ENCODE assay signal across 1 cellular context in genomic region chr22:42519544-42520237, GRCh38.
TF ChIP-seq lines count a peak whose summit lies in the region.

A gene with protein sequence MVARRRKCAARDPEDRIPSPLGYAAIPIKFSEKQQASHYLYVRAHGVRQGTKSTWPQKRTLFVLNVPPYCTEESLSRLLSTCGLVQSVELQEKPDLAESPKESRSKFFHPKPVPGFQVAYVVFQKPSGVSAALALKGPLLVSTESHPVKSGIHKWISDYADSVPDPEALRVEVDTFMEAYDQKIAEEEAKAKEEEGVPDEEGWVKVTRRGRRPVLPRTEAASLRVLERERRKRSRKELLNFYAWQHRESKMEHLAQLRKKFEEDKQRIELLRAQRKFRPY (minus strand): TSS chr22:42519796. CDS start chr22:42519786, 10 bp downstream.

TF ChIP-seq in K562, 482 proteins besides CTCF, POLR2A, EP300 and RAD21 (continued from another document and continues in another):
- TF ChIP-seq ZNF592 (IDR thresholded peaks at IDR 0.05) (0 out of 2 replicates have a peak, but pooled peaks have one; percentile 19), SPI1 (IDR thresholded peaks at IDR 0.05; ENCODE audit: borderline replicate concordance, low read depth, low read length) (peak; percentile 66), ZNF589 (CRISPR knock-in tag; IDR thresholded peaks at IDR 0.05; ENCODE audit: low read depth) (no peak), CXXC5 (CRISPR knock-in tag; IDR thresholded peaks at IDR 0.05) (peak; percentile 38), RBBP5 (IDR thresholded peaks at IDR 0.05; ENCODE audit: borderline replicate concordance, insufficient read depth, low read length, poor library complexity, severe bottlenecking) (peak; percentile 74), ZSCAN32 (CRISPR knock-in tag; IDR thresholded peaks at IDR 0.05) (no peak), MAZ (CRISPR knock-in tag; conservative IDR thresholded peaks at IDR 0.05 in 1 of 2, IDR thresholded peaks at IDR 0.05 in 1 of 2) (peak; percentile 54 to 67; a peak in 3 of 4 replicates), CCAR2 (IDR thresholded peaks at IDR 0.05; ENCODE audit: low read depth, low read length) (no peak), ZNF23 (CRISPR knock-in tag; IDR thresholded peaks at IDR 0.05) (no peak), SP2 (IDR thresholded peaks at IDR 0.05; ENCODE audit: extremely low read depth, low read depth, low read length, poor library complexity, severe bottlenecking) (peak; percentile 41), SIX5 (IDR thresholded peaks at IDR 0.05; ENCODE audit: borderline replicate concordance in 1 of 2, insufficient read depth in 1 of 2, low read depth in 1 of 2, low read length in 2 of 2) (peak; percentile 21 to 29; a peak in 2 of 4 replicates), SIN3B (IDR thresholded peaks at IDR 0.05; ENCODE audit: low read depth) (peak; percentile 90), NFIC (IDR thresholded peaks at IDR 0.05) (no peak), MAFK (IDR thresholded peaks at IDR 0.05; ENCODE audit: low read length) (no peak), MNT (conservative IDR thresholded peaks at IDR 0.05) (peak in 1 of 2 experiments; percentile 66; a peak in 3 of 4 replicates), RBM14 (IDR thresholded peaks at IDR 0.05; ENCODE audit: borderline replicate concordance, insufficient read depth, low read depth, low read length) (no peak), EP400 (IDR thresholded peaks at IDR 0.05) (peak; percentile 51; the same call in 1 of the 2 replicates), NRF1 (conservative IDR thresholded peaks at IDR 0.05 in 1 of 2, IDR thresholded peaks at IDR 0.05 in 1 of 2) (peak; percentile 78 to 80), MXD1 (CRISPR knock-in tag; IDR thresholded peaks at IDR 0.05; ENCODE audit: borderline replicate concordance, poor library complexity, severe bottlenecking) (peak; percentile 29), WHSC1 (IDR thresholded peaks at IDR 0.05; ENCODE audit: low read length) (no peak), E2F6 (IDR thresholded peaks at IDR 0.05; ENCODE audit: borderline replicate concordance in 1 of 2, extremely low read depth in 1 of 2, insufficient read depth in 1 of 2, insufficient read length in 1 of 2, low read depth in 1 of 2, low read length in 1 of 2, poor library complexity in 1 of 2, severe bottlenecking in 1 of 2) (peak in 1 of 2 experiments; percentile 26), ZNF584 (CRISPR knock-in tag; IDR thresholded peaks at IDR 0.05; ENCODE audit: low read depth) (no peak), RCOR1 (IDR thresholded peaks at IDR 0.05; ENCODE audit: borderline replicate concordance in 1 of 2, low read depth in 2 of 2, low read length in 2 of 2) (0 out of 4 replicates have a peak, but pooled peaks of 1 of the 2 experiments have one; percentile 21), ZNF77 (CRISPR knock-in tag; IDR thresholded peaks at IDR 0.05) (no peak), PKNOX1 (IDR thresholded peaks at IDR 0.05) (peak; percentile 56), ZNF586 (CRISPR knock-in tag; conservative IDR thresholded peaks at IDR 0.05) (no peak), PREB (CRISPR knock-in tag; IDR thresholded peaks at IDR 0.05) (no peak), BDP1 (IDR thresholded peaks at IDR 0.05; ENCODE audit: insufficient read depth, insufficient read length) (no peak), PHF20 (IDR thresholded peaks at IDR 0.05; ENCODE audit: partially characterized antibody) (peak; percentile 65), ZBED1 (IDR thresholded peaks at IDR 0.05) (no peak)
- TF ChIP-seq, protein P1, sequence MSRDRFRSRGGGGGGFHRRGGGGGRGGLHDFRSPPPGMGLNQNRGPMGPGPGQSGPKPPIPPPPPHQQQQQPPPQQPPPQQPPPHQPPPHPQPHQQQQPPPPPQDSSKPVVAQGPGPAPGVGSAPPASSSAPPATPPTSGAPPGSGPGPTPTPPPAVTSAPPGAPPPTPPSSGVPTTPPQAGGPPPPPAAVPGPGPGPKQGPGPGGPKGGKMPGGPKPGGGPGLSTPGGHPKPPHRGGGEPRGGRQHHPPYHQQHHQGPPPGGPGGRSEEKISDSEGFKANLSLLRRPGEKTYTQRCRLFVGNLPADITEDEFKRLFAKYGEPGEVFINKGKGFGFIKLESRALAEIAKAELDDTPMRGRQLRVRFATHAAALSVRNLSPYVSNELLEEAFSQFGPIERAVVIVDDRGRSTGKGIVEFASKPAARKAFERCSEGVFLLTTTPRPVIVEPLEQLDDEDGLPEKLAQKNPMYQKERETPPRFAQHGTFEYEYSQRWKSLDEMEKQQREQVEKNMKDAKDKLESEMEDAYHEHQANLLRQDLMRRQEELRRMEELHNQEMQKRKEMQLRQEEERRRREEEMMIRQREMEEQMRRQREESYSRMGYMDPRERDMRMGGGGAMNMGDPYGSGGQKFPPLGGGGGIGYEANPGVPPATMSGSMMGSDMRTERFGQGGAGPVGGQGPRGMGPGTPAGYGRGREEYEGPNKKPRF (IDR thresholded peaks at IDR 0.05; ENCODE audit: low read depth, low read length): no peak
- TF ChIP-seq, protein P2, sequence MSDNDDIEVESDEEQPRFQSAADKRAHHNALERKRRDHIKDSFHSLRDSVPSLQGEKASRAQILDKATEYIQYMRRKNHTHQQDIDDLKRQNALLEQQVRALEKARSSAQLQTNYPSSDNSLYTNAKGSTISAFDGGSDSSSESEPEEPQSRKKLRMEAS (CRISPR knock-in tag; IDR thresholded peaks at IDR 0.05): peak; percentile 47; the same call in 1 of the 2 replicates
- TF ChIP-seq, protein P3, sequence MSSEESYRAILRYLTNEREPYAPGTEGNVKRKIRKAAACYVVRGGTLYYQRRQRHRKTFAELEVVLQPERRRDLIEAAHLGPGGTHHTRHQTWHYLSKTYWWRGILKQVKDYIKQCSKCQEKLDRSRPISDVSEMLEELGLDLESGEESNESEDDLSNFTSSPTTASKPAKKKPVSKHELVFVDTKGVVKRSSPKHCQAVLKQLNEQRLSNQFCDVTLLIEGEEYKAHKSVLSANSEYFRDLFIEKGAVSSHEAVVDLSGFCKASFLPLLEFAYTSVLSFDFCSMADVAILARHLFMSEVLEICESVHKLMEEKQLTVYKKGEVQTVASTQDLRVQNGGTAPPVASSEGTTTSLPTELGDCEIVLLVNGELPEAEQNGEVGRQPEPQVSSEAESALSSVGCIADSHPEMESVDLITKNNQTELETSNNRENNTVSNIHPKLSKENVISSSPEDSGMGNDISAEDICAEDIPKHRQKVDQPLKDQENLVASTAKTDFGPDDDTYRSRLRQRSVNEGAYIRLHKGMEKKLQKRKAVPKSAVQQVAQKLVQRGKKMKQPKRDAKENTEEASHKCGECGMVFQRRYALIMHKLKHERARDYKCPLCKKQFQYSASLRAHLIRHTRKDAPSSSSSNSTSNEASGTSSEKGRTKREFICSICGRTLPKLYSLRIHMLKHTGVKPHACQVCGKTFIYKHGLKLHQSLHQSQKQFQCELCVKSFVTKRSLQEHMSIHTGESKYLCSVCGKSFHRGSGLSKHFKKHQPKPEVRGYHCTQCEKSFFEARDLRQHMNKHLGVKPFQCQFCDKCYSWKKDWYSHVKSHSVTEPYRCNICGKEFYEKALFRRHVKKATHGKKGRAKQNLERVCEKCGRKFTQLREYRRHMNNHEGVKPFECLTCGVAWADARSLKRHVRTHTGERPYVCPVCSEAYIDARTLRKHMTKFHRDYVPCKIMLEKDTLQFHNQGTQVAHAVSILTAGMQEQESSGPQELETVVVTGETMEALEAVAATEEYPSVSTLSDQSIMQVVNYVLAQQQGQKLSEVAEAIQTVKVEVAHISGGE (CRISPR knock-in tag; IDR thresholded peaks at IDR 0.05): no peak
- TF ChIP-seq, protein P4, sequence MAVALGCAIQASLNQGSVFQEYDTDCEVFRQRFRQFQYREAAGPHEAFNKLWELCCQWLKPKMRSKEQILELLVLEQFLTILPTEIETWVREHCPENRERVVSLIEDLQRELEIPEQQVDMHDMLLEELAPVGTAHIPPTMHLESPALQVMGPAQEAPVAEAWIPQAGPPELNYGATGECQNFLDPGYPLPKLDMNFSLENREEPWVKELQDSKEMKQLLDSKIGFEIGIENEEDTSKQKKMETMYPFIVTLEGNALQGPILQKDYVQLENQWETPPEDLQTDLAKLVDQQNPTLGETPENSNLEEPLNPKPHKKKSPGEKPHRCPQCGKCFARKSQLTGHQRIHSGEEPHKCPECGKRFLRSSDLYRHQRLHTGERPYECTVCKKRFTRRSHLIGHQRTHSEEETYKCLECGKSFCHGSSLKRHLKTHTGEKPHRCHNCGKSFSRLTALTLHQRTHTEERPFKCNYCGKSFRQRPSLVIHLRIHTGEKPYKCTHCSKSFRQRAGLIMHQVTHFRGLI (CRISPR knock-in tag; IDR thresholded peaks at IDR 0.05): no peak
- TF ChIP-seq, protein P5, sequence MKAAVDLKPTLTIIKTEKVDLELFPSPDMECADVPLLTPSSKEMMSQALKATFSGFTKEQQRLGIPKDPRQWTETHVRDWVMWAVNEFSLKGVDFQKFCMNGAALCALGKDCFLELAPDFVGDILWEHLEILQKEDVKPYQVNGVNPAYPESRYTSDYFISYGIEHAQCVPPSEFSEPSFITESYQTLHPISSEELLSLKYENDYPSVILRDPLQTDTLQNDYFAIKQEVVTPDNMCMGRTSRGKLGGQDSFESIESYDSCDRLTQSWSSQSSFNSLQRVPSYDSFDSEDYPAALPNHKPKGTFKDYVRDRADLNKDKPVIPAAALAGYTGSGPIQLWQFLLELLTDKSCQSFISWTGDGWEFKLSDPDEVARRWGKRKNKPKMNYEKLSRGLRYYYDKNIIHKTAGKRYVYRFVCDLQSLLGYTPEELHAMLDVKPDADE (conservative IDR thresholded peaks at IDR 0.05; ENCODE audit: control insufficient read depth, low read depth, low read length): no peak
- TF ChIP-seq, protein P6, sequence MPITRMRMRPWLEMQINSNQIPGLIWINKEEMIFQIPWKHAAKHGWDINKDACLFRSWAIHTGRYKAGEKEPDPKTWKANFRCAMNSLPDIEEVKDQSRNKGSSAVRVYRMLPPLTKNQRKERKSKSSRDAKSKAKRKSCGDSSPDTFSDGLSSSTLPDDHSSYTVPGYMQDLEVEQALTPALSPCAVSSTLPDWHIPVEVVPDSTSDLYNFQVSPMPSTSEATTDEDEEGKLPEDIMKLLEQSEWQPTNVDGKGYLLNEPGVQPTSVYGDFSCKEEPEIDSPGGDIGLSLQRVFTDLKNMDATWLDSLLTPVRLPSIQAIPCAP (CRISPR knock-in tag; IDR thresholded peaks at IDR 0.05; ENCODE audit: borderline replicate concordance): no peak
- TF ChIP-seq, protein P7, sequence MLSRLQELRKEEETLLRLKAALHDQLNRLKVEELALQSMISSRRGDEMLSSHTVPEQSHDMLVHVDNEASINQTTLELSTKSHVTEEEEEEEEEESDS (CRISPR knock-in tag; IDR thresholded peaks at IDR 0.05): no peak
